In genomic region chr3:8882171-8882593, GRCh38 we compare ENCODE assay signal across 1 cellular context.
TF ChIP-seq lines count a peak whose summit lies in the region.

No MANE protein-coding gene starts in this region.

TF ChIP-seq in IMR-90, 13 proteins besides CTCF, POLR2A, EP300 and RAD21 (continued from another document):
- TF ChIP-seq FOS (IDR thresholded peaks at IDR 0.05; ENCODE audit: low read depth, low read length) = no peak
- TF ChIP-seq NFE2L2 (IDR thresholded peaks at IDR 0.05; ENCODE audit: low read depth, low read length) = no peak
